ENCODE assay signal across 12 cellular contexts in the genomic region with DNA sequence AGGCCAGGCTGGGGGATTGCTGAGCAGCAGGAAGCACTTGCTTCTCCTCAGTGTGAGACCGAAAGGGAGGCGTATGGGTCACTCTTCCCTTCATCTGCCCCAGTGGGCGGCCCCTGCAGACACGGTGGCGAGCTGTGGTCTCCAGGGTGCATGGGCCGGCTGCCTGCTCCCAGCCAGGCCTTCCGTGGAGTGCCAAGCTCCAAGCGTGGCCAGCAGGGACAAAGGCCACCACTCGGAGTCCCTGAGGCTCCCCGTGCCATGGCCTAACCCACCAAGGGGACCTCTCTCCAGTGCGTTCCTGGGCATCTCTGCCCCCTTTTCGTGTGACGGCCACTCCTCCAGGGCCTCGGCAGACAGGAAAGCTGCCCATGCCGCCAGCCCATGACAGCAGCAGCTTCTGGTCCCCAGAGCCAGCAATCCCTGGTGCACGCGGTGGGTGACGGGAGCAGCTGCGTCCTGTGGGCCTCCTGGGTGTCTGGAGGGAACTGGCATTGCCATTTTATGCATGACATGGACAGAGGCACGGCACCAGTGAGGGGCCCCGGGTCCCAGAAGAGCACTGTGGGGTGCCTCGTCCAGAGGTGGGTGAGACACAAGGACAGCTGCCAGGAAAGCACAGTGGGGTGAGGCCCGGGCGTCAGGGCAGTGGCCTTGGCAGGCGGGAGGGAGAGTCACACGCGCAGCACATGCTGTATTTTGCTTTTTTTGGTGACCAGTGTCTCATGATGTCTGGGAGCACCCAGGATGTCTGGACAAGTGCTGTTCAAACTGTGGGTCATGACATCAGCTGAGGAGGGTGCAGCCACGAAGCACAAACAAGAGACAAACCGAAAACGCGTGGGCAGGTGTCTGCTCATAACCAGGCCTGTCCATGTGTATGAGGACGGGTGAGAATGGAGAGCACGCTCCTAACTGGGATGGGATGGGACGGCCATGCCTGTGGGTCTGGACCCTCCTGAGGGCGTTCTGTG. TPM values are rescaled to one million over a fixed set of nuclear protein-coding genes. Genes with fewer than 3 reads are reported as not detected.
DNase-seq lines count a peak whose midpoint lies in the region; ATAC-seq and TF ChIP-seq lines count a peak whose summit lies in the region.
"Had no signal": no experiment of that assay in that cellular context is flagged by ENCODE, and none has a peak within 500 bp of the region (broad histone marks: within the 10 kb centered on the region; RNA-seq: fewer than 3 reads in every experiment).

No MANE protein-coding gene starts in this region.

- H3K27ac Mint-ChIP-seq in GM23338 = peak overlapping the region; percentile 66; the same call in 1 of the 2 replicates
- peak overlapping the region in 1 of 10 donors; percentile 61 for H3K27ac Mint-ChIP-seq in naive thymus-derived CD8-positive, alpha-beta T cell
- H3K27ac Mint-ChIP-seq: activated naive CD8-positive, alpha-beta T cell treated with anti-CD3 and anti-CD28 coated beads for 36 hours had no signal

- no peaks in the 10 kb centered on the region for H3K9me3 ChIP-seq in osteoblast (ENCODE audit: low read depth, low read length)
- H3K9me3 ChIP-seq: neutrophil had no signal

- H3K4me3 Mint-ChIP-seq in GM23338 = no peak overlapping the region
- no peak overlapping the region for H3K4me3 Mint-ChIP-seq in naive thymus-derived CD8-positive, alpha-beta T cell
- H3K4me3 Mint-ChIP-seq: activated naive CD8-positive, alpha-beta T cell treated with anti-CD3 and anti-CD28 coated beads for 36 hours had no signal

- TF ChIP-seq CTCF in GM23338 (conservative IDR thresholded peaks at IDR 0.05; ENCODE audit: low read depth in 2 of 2) = no peak
- TF ChIP-seq CTCF in osteoblast (IDR thresholded peaks at IDR 0.05; ENCODE audit: extremely low read depth, low read depth, low read length) = no peak

- H3K4me1 ChIP-seq in GM23338 (ENCODE audit: insufficient read depth) (no peaks in the 10 kb centered on the region; the same call in 1 of the 2 replicates), osteoblast (ENCODE audit: insufficient read depth, low read length) (no peaks in the 10 kb centered on the region)

- H3K36me3 Mint-ChIP-seq in GM23338 (ENCODE audit: low read depth) = no peaks in the 10 kb centered on the region
- peaks cover 0 to under 1% (median 0%) of the 10 kb centered on the region in 3 donors for H3K36me3 Mint-ChIP-seq in naive thymus-derived CD8-positive, alpha-beta T cell
- H3K36me3 Mint-ChIP-seq: activated naive CD8-positive, alpha-beta T cell treated with anti-CD3 and anti-CD28 coated beads for 36 hours had no signal

- ATAC-seq in GM23338 (no peak), left ventricle myocardium superior (no peak)
- ATAC-seq in naive thymus-derived CD8-positive, alpha-beta T cell = no peak

- H4K20me1 ChIP-seq in GM23338 (replicated peaks; ENCODE audit: insufficient read depth) (no peaks in the 10 kb centered on the region), osteoblast (ENCODE audit: insufficient read depth, low read length) (peaks cover 9% of the 10 kb centered on the region)

- no peaks in the 10 kb centered on the region for H3K79me2 ChIP-seq in GM23338 (replicated peaks; ENCODE audit: insufficient read depth)
- H3K79me2 ChIP-seq in osteoblast (ENCODE audit: insufficient read depth, low read length) = no peaks in the 10 kb centered on the region

- H3F3A ChIP-seq in GM23338 (replicated peaks; ENCODE audit: low read depth) = no peaks in the 10 kb centered on the region

- POLR2A ChIA-PET in naive thymus-derived CD8-positive, alpha-beta T cell (lab: Charles Lee) = no interaction called here

- H3K9me2 ChIP-seq in GM23338 (ENCODE audit: insufficient read depth) = no peaks in the 10 kb centered on the region

- peaks cover 4% of the 10 kb centered on the region for H3K27me3 Mint-ChIP-seq in GM23338 (ENCODE audit: insufficient read depth, low read depth, poor library complexity)
- H3K27me3 Mint-ChIP-seq in naive thymus-derived CD8-positive, alpha-beta T cell = no peaks in the 10 kb centered on the region
- H3K27me3 Mint-ChIP-seq: activated naive CD8-positive, alpha-beta T cell treated with anti-CD3 and anti-CD28 coated beads for 36 hours had no signal

- H3K36me3 ChIP-seq in GM23338 (ENCODE audit: insufficient read depth) = no peaks in the 10 kb centered on the region
- H3K36me3 ChIP-seq in osteoblast (ENCODE audit: insufficient read depth, low read length) = no peaks in the 10 kb centered on the region
- H3K36me3 ChIP-seq: neutrophil had no signal

- no peaks in the 10 kb centered on the region for H3K27me3 ChIP-seq in GM23338 (ENCODE audit: insufficient read depth)
- H3K27me3 ChIP-seq in osteoblast (ENCODE audit: insufficient read depth, low read length) = no peaks in the 10 kb centered on the region
- H3K27me3 ChIP-seq: neutrophil had no signal

- H3K4me2 ChIP-seq in GM23338 (no peak overlapping the region), osteoblast (ENCODE audit: insufficient read depth, low read length) (no peak overlapping the region)

- H3K4me1 Mint-ChIP-seq in GM23338 = peaks cover 7% of the 10 kb centered on the region
- peaks cover 0 to 6% (median 1%) of the 10 kb centered on the region in 4 donors for H3K4me1 Mint-ChIP-seq in naive thymus-derived CD8-positive, alpha-beta T cell
- H3K4me1 Mint-ChIP-seq: activated naive CD8-positive, alpha-beta T cell treated with anti-CD3 and anti-CD28 coated beads for 36 hours had no signal

- H2AFZ ChIP-seq in GM23338 (no peak overlapping the region), osteoblast (ENCODE audit: low read length) (no peak overlapping the region)

- DNase-seq in Ammon's horn (ENCODE audit: low spot score) (peak; percentile 71), GM23338 (ENCODE audit: low spot score) (no peak), left ventricle myocardium superior (peak; percentile 41), osteoblast (ENCODE audit: insufficient read length, low spot score, missing footprints) (peak; percentile 86), mesenteric fat pad (ENCODE audit: low spot score) (no peak), DMS53 (lab: John Stamatoyannopoulos, UW) (no peak), NCI-H2081 treated with DMSO at 0.1 percent for 48 hours (lab: John Stamatoyannopoulos, UW) (no peak)
- DNase-seq in naive thymus-derived CD8-positive, alpha-beta T cell = no peak
- DNase-seq: NCI-H226 had no signal

- intact Hi-C loops in left ventricle myocardium superior (cut with micrococcal nuclease) = loop anchor here (5.0 kb wide), 1 partner anchor 163 kb away; no protein-coding TSS in a partner anchor

- no peaks in the 10 kb centered on the region for H3K9me3 Mint-ChIP-seq in GM23338
- H3K9me3 Mint-ChIP-seq in naive thymus-derived CD8-positive, alpha-beta T cell = no peaks in the 10 kb centered on the region
- H3K9me3 Mint-ChIP-seq: activated naive CD8-positive, alpha-beta T cell treated with anti-CD3 and anti-CD28 coated beads for 36 hours had no signal

- H3K4me3 ChIP-seq in GM23338 (no peak overlapping the region), osteoblast (ENCODE audit: insufficient read depth, low read length) (no peak overlapping the region)
- H3K4me3 ChIP-seq: skin epidermis had no signal

- H3K27ac ChIP-seq in GM23338 (ENCODE audit: low read depth) (no peak overlapping the region), osteoblast (ENCODE audit: low read depth, low read length) (no peak overlapping the region)
- H3K27ac ChIP-seq: neutrophil had no signal

TF ChIP-seq in GM23338, 12 proteins besides CTCF, POLR2A, EP300 and RAD21 (continues in another document):
- TF ChIP-seq ZNF331 (CRISPR knock-in tag; IDR thresholded peaks at IDR 0.05; ENCODE audit: low read depth) (no peak), ZNF114 (CRISPR knock-in tag; IDR thresholded peaks at IDR 0.05) (no peak), CREB1 (CRISPR knock-in tag; IDR thresholded peaks at IDR 0.05; ENCODE audit: low read depth) (no peak), EZH2phosphoT487 (IDR thresholded peaks at IDR 0.05; ENCODE audit: unreplicated experiment) (no peak)
- TF ChIP-seq, protein P1, sequence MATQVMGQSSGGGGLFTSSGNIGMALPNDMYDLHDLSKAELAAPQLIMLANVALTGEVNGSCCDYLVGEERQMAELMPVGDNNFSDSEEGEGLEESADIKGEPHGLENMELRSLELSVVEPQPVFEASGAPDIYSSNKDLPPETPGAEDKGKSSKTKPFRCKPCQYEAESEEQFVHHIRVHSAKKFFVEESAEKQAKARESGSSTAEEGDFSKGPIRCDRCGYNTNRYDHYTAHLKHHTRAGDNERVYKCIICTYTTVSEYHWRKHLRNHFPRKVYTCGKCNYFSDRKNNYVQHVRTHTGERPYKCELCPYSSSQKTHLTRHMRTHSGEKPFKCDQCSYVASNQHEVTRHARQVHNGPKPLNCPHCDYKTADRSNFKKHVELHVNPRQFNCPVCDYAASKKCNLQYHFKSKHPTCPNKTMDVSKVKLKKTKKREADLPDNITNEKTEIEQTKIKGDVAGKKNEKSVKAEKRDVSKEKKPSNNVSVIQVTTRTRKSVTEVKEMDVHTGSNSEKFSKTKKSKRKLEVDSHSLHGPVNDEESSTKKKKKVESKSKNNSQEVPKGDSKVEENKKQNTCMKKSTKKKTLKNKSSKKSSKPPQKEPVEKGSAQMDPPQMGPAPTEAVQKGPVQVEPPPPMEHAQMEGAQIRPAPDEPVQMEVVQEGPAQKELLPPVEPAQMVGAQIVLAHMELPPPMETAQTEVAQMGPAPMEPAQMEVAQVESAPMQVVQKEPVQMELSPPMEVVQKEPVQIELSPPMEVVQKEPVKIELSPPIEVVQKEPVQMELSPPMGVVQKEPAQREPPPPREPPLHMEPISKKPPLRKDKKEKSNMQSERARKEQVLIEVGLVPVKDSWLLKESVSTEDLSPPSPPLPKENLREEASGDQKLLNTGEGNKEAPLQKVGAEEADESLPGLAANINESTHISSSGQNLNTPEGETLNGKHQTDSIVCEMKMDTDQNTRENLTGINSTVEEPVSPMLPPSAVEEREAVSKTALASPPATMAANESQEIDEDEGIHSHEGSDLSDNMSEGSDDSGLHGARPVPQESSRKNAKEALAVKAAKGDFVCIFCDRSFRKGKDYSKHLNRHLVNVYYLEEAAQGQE (IDR thresholded peaks at IDR 0.05; ENCODE audit: unreplicated experiment) = no peak
- TF ChIP-seq, protein P2, sequence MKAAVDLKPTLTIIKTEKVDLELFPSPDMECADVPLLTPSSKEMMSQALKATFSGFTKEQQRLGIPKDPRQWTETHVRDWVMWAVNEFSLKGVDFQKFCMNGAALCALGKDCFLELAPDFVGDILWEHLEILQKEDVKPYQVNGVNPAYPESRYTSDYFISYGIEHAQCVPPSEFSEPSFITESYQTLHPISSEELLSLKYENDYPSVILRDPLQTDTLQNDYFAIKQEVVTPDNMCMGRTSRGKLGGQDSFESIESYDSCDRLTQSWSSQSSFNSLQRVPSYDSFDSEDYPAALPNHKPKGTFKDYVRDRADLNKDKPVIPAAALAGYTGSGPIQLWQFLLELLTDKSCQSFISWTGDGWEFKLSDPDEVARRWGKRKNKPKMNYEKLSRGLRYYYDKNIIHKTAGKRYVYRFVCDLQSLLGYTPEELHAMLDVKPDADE (IDR thresholded peaks at IDR 0.05) = no peak

RNA-seq across cellular contexts. Expression of a gene that starts 32.3 kb away (rescaled TPM):
- 45.1 and 50.2 TPM in 2 replicates for total RNA-seq in GM23338 (2014; rRNA removed; shearing (Covaris generic))
- 20.9 and 25.9 TPM in 2 replicates for polyA plus RNA-seq in GM23338 (2016; fragmentation: Nextera tagmentation; extraction: Ambion mirVana)
- total RNA-seq in left ventricle myocardium superior (17.0 TPM), osteoblast (31.5 and 35.5 TPM in 2 replicates), mesenteric fat pad (33.0 TPM)
- total RNA-seq in naive thymus-derived CD8-positive, alpha-beta T cell = 10 to 100 TPM; 29.4 to 30.0 TPM
- 1 to 10 TPM; 4.5 to 9.3 (median 4.8) TPM for polyA plus RNA-seq in naive thymus-derived CD8-positive, alpha-beta T cell

Comparison
In these comparisons a context has a peak if more than half of its experiments do, and no peak if none do; other contexts are left out.
1. DNase-seq: peak in Ammon's horn (single experiment), left ventricle myocardium superior (single experiment) and osteoblast (single experiment); none in GM23338 (single experiment), mesenteric fat pad (single experiment), DMS53 (single experiment), naive thymus-derived CD8-positive, alpha-beta T cell (0 of 10) and NCI-H2081 treated with DMSO at 0.1 percent for 48 hours (single experiment).